ENCODE assay signal across 1 cellular context in genomic region chr11:64887757-64888405, GRCh38.
TF ChIP-seq lines count a peak whose summit lies in the region.

No MANE protein-coding gene starts in this region.

TF ChIP-seq in K562, 482 proteins besides CTCF, POLR2A, EP300 and RAD21 (continued from another document and continues in another):
- TF ChIP-seq ZBED1 (IDR thresholded peaks at IDR 0.05) (no peak), HIVEP1 (CRISPR knock-in tag; IDR thresholded peaks at IDR 0.05) (no peak), L3MBTL2 (IDR thresholded peaks at IDR 0.05) (peak; percentile 73), THRB (CRISPR knock-in tag; conservative IDR thresholded peaks at IDR 0.05) (no peak; the same call in 1 of the 2 replicates), STAG1 (CRISPR knock-in tag; IDR thresholded peaks at IDR 0.05; ENCODE audit: borderline replicate concordance) (no peak), NELFE (IDR thresholded peaks at IDR 0.05; ENCODE audit: insufficient read depth, insufficient read length) (no peak), E2F1 (CRISPR knock-in tag; IDR thresholded peaks at IDR 0.05) (no peak), ESRRA (IDR thresholded peaks at IDR 0.05; ENCODE audit: borderline replicate concordance, low read depth) (peak; percentile 47), THAP12 (CRISPR knock-in tag; IDR thresholded peaks at IDR 0.05) (0 out of 2 replicates have a peak, but pooled peaks have one; percentile 17), MYNN (IDR thresholded peaks at IDR 0.05) (no peak), MYNN (CRISPR knock-in tag; IDR thresholded peaks at IDR 0.05) (no peak), ZBTB17 (CRISPR knock-in tag; IDR thresholded peaks at IDR 0.05) (0 out of 2 replicates have a peak, but pooled peaks have one; percentile 38), SREBF1 (IDR thresholded peaks at IDR 0.05; ENCODE audit: borderline replicate concordance, low read depth, low read length) (no peak), CHCHD3 (CRISPR knock-in tag; IDR thresholded peaks at IDR 0.05) (no peak), NBN (IDR thresholded peaks at IDR 0.05; ENCODE audit: low read depth) (peak; percentile 55; the same call in 1 of the 2 replicates), HMGXB4 (CRISPR knock-in tag; IDR thresholded peaks at IDR 0.05) (no peak), NR1H2 (CRISPR knock-in tag; IDR thresholded peaks at IDR 0.05) (no peak), MEIS2 (IDR thresholded peaks at IDR 0.05; ENCODE audit: partially characterized antibody) (no peak), ILK (tag; IDR thresholded peaks at IDR 0.05; ENCODE audit: borderline replicate concordance, low read depth) (no peak), POLR3G (IDR thresholded peaks at IDR 0.05; ENCODE audit: extremely low read depth, insufficient read length, insufficient replicate concordance) (no peak), SPI1 (IDR thresholded peaks at IDR 0.05; ENCODE audit: borderline replicate concordance, low read depth, low read length) (peak; percentile 57), FIP1L1 (IDR thresholded peaks at IDR 0.05; ENCODE audit: low read depth, low read length, poor library complexity, severe bottlenecking) (peak; percentile 84), MAZ (CRISPR knock-in tag; conservative IDR thresholded peaks at IDR 0.05 in 1 of 2, IDR thresholded peaks at IDR 0.05 in 1 of 2) (peak; percentile 99 to 100), DMBX1 (CRISPR knock-in tag; IDR thresholded peaks at IDR 0.05; ENCODE audit: borderline replicate concordance) (no peak), FOXK2 (conservative IDR thresholded peaks at IDR 0.05 in 1 of 2, IDR thresholded peaks at IDR 0.05 in 1 of 2; ENCODE audit: low read depth in 2 of 2) (peak in 1 of 2 experiments; percentile 42; a peak in 1 of 4 replicates), TBL1XR1 (IDR thresholded peaks at IDR 0.05; ENCODE audit: low read length in 2 of 2) (0 out of 4 replicates have a peak, but pooled peaks of 1 of the 2 experiments have one; percentile 24), FOXA1 (IDR thresholded peaks at IDR 0.05; ENCODE audit: borderline replicate concordance) (no peak), ZNF24 (IDR thresholded peaks at IDR 0.05) (peak; percentile 18; the same call in 1 of the 2 replicates), ZNF57 (CRISPR knock-in tag; IDR thresholded peaks at IDR 0.05) (no peak), MIER1 (IDR thresholded peaks at IDR 0.05; ENCODE audit: low read depth) (no peak), ETV6 (IDR thresholded peaks at IDR 0.05; ENCODE audit: borderline replicate concordance in 1 of 2, low read depth in 2 of 2, low read length in 1 of 2) (no peak), ETV6 (CRISPR knock-in tag; IDR thresholded peaks at IDR 0.05; ENCODE audit: borderline replicate concordance) (no peak), TEAD2 (tag; IDR thresholded peaks at IDR 0.05) (no peak), SAFB (IDR thresholded peaks at IDR 0.05; ENCODE audit: borderline replicate concordance, low read depth, low read length) (no peak), GTF3C2 (IDR thresholded peaks at IDR 0.05; ENCODE audit: borderline replicate concordance, extremely low read depth, insufficient read length) (no peak), E2F5 (CRISPR knock-in tag; IDR thresholded peaks at IDR 0.05) (no peak), EHMT2 (IDR thresholded peaks at IDR 0.05) (no peak), NCOA6 (IDR thresholded peaks at IDR 0.05) (no peak), HDAC2 (IDR thresholded peaks at IDR 0.05) (peak; percentile 66), MLX (CRISPR knock-in tag; conservative IDR thresholded peaks at IDR 0.05) (no peak), ZNF311 (CRISPR knock-in tag; IDR thresholded peaks at IDR 0.05) (no peak), MTA1 (IDR thresholded peaks at IDR 0.05; ENCODE audit: borderline replicate concordance) (peak; percentile 36; the same call in 1 of the 2 replicates), TAL1 (IDR thresholded peaks at IDR 0.05) (no peak), BRD9 (IDR thresholded peaks at IDR 0.05; ENCODE audit: low read depth, partially characterized antibody) (no peak), GATAD2A (IDR thresholded peaks at IDR 0.05) (peak; percentile 25; the same call in 1 of the 2 replicates), IRF1 (CRISPR knock-in tag; IDR thresholded peaks at IDR 0.05; ENCODE audit: borderline replicate concordance) (no peak), MCM2 (IDR thresholded peaks at IDR 0.05; ENCODE audit: low read depth) (no peak)
